Comparison of ENCODE assay signal across 1 cellular context in genomic region chr3:187165144-187165543, GRCh38.
TF ChIP-seq lines count a peak whose summit lies in the region.

No MANE protein-coding gene starts in this region.

TF ChIP-seq in H1, 55 proteins besides CTCF, POLR2A, EP300 and RAD21 (continued from another document):
- TF ChIP-seq CHD7 (IDR thresholded peaks at IDR 0.05; ENCODE audit: insufficient replicate concordance, low read length) (peak; percentile 20), SIX5 (IDR thresholded peaks at IDR 0.05; ENCODE audit: low read depth, low read length) (peak; percentile 36; the same call in 1 of the 2 replicates), KDM4A (IDR thresholded peaks at IDR 0.05; ENCODE audit: low read depth, low read length, severe bottlenecking) (no peak), CHD2 (IDR thresholded peaks at IDR 0.05; ENCODE audit: low read length) (no peak)
TF ChIP-seq in H1: peak in this region for 4.
